ENCODE assay signal across 15 cellular contexts in genomic region chr10:106609867-106610266, GRCh38.
DNase-seq lines count a peak whose midpoint lies in the region; ATAC-seq and TF ChIP-seq lines count a peak whose summit lies in the region.
"Had no signal": no experiment of that assay in that cellular context is flagged by ENCODE, and none has a peak within 500 bp of the region (broad histone marks: within the 10 kb centered on the region; RNA-seq: fewer than 3 reads in every experiment).

No MANE protein-coding gene starts in this region.

- no peaks in the 10 kb centered on the region for H3K9me3 ChIP-seq in smooth muscle cell (replicated peaks; ENCODE audit: low read depth)
- H3K9me3 ChIP-seq: mucosa of descending colon, right atrium auricular region, SJCRH30, thyroid gland had no signal

- no peaks in the 10 kb centered on the region for H3K79me2 ChIP-seq in smooth muscle cell (ENCODE audit: low read depth)

- H3K27me3 ChIP-seq in smooth muscle cell (ENCODE audit: low read depth) = no peaks in the 10 kb centered on the region
- H3K27me3 ChIP-seq: right atrium auricular region, SJCRH30, thyroid gland had no signal

- H4K20me1 ChIP-seq in smooth muscle cell (ENCODE audit: low read depth) = no peaks in the 10 kb centered on the region

- H2AFZ ChIP-seq in smooth muscle cell (ENCODE audit: low read depth) = no peak overlapping the region

- H3K27ac ChIP-seq in smooth muscle cell (ENCODE audit: low read depth) = no peak overlapping the region
- H3K27ac ChIP-seq: right atrium auricular region, SJCRH30, thyroid gland had no signal

- 32% methylated on average over 3 of the region's 3 CpGs for WGBS in smooth muscle cell (ENCODE audit: low lambda C conversion rate)

- no peak overlapping the region for H3K27ac Mint-ChIP-seq in chondrocyte (ENCODE audit: unreplicated experiment)

- no peaks in the 10 kb centered on the region for H3K36me3 Mint-ChIP-seq in chondrocyte (ENCODE audit: low read depth)

- TF ChIP-seq CTCF in chondrocyte (IDR thresholded peaks at IDR 0.05) (peak; percentile 27), smooth muscle cell (IDR thresholded peaks at IDR 0.05; ENCODE audit: borderline replicate concordance, insufficient read depth, poor library complexity, severe bottlenecking) (peak; percentile 23)

- no peaks in the 10 kb centered on the region for H3K36me3 ChIP-seq in smooth muscle cell (ENCODE audit: low read depth)
- H3K36me3 ChIP-seq: right atrium auricular region, thyroid gland had no signal

- H3K9ac ChIP-seq in smooth muscle cell (ENCODE audit: low read depth) = no peak overlapping the region

- no peaks in the 10 kb centered on the region for H3K27me3 Mint-ChIP-seq in chondrocyte (ENCODE audit: low read depth)

- H3F3A ChIP-seq in smooth muscle cell (ENCODE audit: low read depth) = no peaks in the 10 kb centered on the region

- no peak for ATAC-seq in GM19463 (IDR thresholded peaks at IDR 0.05; ENCODE audit: unreplicated experiment)
- ATAC-seq: mucosa of descending colon had no signal

- no peaks in the 10 kb centered on the region for H3K4me1 ChIP-seq in smooth muscle cell (ENCODE audit: low read depth)
- H3K4me1 ChIP-seq: right atrium auricular region, SJCRH30, thyroid gland had no signal

- H3K4me3 Mint-ChIP-seq in chondrocyte (ENCODE audit: unreplicated experiment) = no peak overlapping the region

- no peaks in the 10 kb centered on the region for H3K4me1 Mint-ChIP-seq in chondrocyte (ENCODE audit: low read depth)

- DNase-seq in DMS53 (lab: John Stamatoyannopoulos, UW) (peak; percentile 13), DMS53 treated with DMSO at 0.1 percent for 48 hours (lab: John Stamatoyannopoulos, UW; ENCODE audit: unreplicated experiment) (no peak), HT-29 (ENCODE audit: low spot score) (peak; percentile 22), chondrocyte (ENCODE audit: low spot score) (no peak), smooth muscle cell (lab: John Stamatoyannopoulos, UW; ENCODE audit: unreplicated experiment) (no peak), SKM-1 (lab: John Stamatoyannopoulos, UW; ENCODE audit: unreplicated experiment) (no peak), SHP77 (lab: John Stamatoyannopoulos, UW) (no peak)
- DNase-seq: activated CD4-positive, alpha-beta T cell treated with anti-CD3 and anti-CD28 coated beads for 48 hours; activated naive CD4-positive, alpha-beta T cell; cortex of kidney; mucosa of descending colon; thyroid gland had no signal

- H3K4me3 ChIP-seq in smooth muscle cell = no peak overlapping the region
- H3K4me3 ChIP-seq: mucosa of descending colon, right atrium auricular region, SJCRH30, thyroid gland had no signal

- no peak overlapping the region for H3K4me2 ChIP-seq in smooth muscle cell

- H3K9me3 Mint-ChIP-seq in chondrocyte (ENCODE audit: low read depth) = no peaks in the 10 kb centered on the region

Comparison
In these comparisons a context has a peak if more than half of its experiments do, and no peak if none do; other contexts are left out.
1. DNase-seq: peak in DMS53 (single experiment) and HT-29 (single experiment); none in DMS53 treated with DMSO at 0.1 percent for 48 hours (single experiment), chondrocyte (single experiment), smooth muscle cell (single experiment), SKM-1 (single experiment) and SHP77 (0 of 2).